15 cellular contexts compared by ENCODE assay signal in genomic region chr2:9791711-9792110, GRCh38. TPM values are rescaled to one million over a fixed set of nuclear protein-coding genes. Genes with fewer than 3 reads are reported as not detected.
A peak's percentile ranks its signal among the peaks of the same experiment; 100 is the strongest.
DNase-seq lines count a peak whose midpoint lies in the region; ATAC-seq and TF ChIP-seq lines count a peak whose summit lies in the region.
"Had no signal": no experiment of that assay in that cellular context is flagged by ENCODE, and none has a peak within 500 bp of the region (broad histone marks: within the 10 kb centered on the region; RNA-seq: fewer than 3 reads in every experiment).

No MANE protein-coding gene starts in this region.

- no peak for DNase-seq in natural killer cell treated with Interleukin-12 subunit alpha and Interleukin-12 subunit beta and Interleukin-15 and Interleukin-18, amount 100 ng/mL, for 72 hours (ENCODE audit: low spot score)
- no peak for DNase-seq in natural killer cell
- DNase-seq in heart right ventricle, result no peak
- DNase-seq in neuronal stem cell (ENCODE audit: low spot score), result no peak
- DNase-seq in PC-9, result no peak
- DNase-seq in T1000 (lab: John Stamatoyannopoulos, UW), result no peak
- DNase-seq: COR-L47, DMS153, H7, MM.1S, NCI-H1092 treated with DMSO at 0.1 percent for 48 hours, NCI-H524, Peyer's patch, SHP77 had no signal

- peaks cover 4 to 22% (median 11%) of the 10 kb centered on the region in 9 donors for H3K4me1 ChIP-seq in heart right ventricle
- H3K4me1 ChIP-seq in neuronal stem cell (ENCODE audit: control insufficient read depth in 2 of 2, insufficient read depth in 1 of 2, low read depth in 1 of 2, low read length in 2 of 2), result peaks cover 0 to 5% of the 10 kb centered on the region in 2 donors
- H3K4me1 ChIP-seq in PC-9 (replicated peaks; ENCODE audit: insufficient read depth), result peaks cover 6% of the 10 kb centered on the region
- H3K4me1 ChIP-seq: Peyer's patch had no signal

- H3K36me3 Mint-ChIP-seq in natural killer cell treated with Interleukin-12 subunit alpha and Interleukin-12 subunit beta and Interleukin-15 and Interleukin-18, amount 100 ng/mL, for 72 hours, result no peaks in the 10 kb centered on the region
- no peaks in the 10 kb centered on the region for H3K36me3 Mint-ChIP-seq in natural killer cell

- peaks cover 4% of the 10 kb centered on the region; the same call in 1 of the 2 replicates for H3F3A ChIP-seq in PC-9 (ENCODE audit: insufficient read depth, low read depth)

- no peaks in the 10 kb centered on the region for H4K20me1 ChIP-seq in PC-9 (ENCODE audit: insufficient read depth)

- H3K4ac ChIP-seq in neuronal stem cell (ENCODE audit: low read length), result no peak overlapping the region

- H4K8ac ChIP-seq in neuronal stem cell (ENCODE audit: low read depth, low read length), result no peak overlapping the region

- no peak overlapping the region for H3K14ac ChIP-seq in neuronal stem cell (ENCODE audit: low read length)

- H3K27ac ChIP-seq in heart right ventricle (peak overlapping the region in 6 of 10 donors; percentile 16 to 65 (median 45)), neuronal stem cell (replicated peaks; ENCODE audit: low read length) (no peak overlapping the region), PC-9 (no peak overlapping the region)
- H3K27ac ChIP-seq: Peyer's patch had no signal

- CTCF ChIA-PET in PC-9 (lab: Charles Lee), result no interaction called here

- peak overlapping the region; percentile 45 for H3K18ac ChIP-seq in neuronal stem cell (ENCODE audit: low read length)

- H3K27ac Mint-ChIP-seq in natural killer cell treated with Interleukin-12 subunit alpha and Interleukin-12 subunit beta and Interleukin-15 and Interleukin-18, amount 100 ng/mL, for 72 hours, result peak overlapping the region; percentile 12 to 57
- H3K27ac Mint-ChIP-seq in natural killer cell, result no peak overlapping the region

- no peak overlapping the region for H2BK120ac ChIP-seq in neuronal stem cell (ENCODE audit: low read depth, low read length)

- H2BK5ac ChIP-seq in neuronal stem cell (ENCODE audit: low read length), result no peak overlapping the region

- POLR2A ChIA-PET in PC-9 (lab: Charles Lee; ENCODE audit: unreplicated experiment), result no interaction called here

- H3K4me3 ChIP-seq in heart right ventricle (no peak overlapping the region), neuronal stem cell (ENCODE audit: low read length in 2 of 2) (no peak overlapping the region), PC-9 (no peak overlapping the region)
- H3K4me3 ChIP-seq: Peyer's patch had no signal

- H2BK12ac ChIP-seq in neuronal stem cell (ENCODE audit: low read length), result no peak overlapping the region

- H3K23ac ChIP-seq in neuronal stem cell (ENCODE audit: low read depth, low read length, poor library complexity), result peak overlapping the region; percentile 20

- no peaks in the 10 kb centered on the region for H3K79me2 ChIP-seq in PC-9 (ENCODE audit: low read depth)

- TF ChIP-seq CTCF in natural killer cell (IDR thresholded peaks at IDR 0.05) (no peak), heart right ventricle (IDR thresholded peaks at IDR 0.05) (no peak), PC-9 (conservative IDR thresholded peaks at IDR 0.05) (no peak)

- no peak overlapping the region for H2AFZ ChIP-seq in neuronal stem cell (ENCODE audit: low read length)
- no peak overlapping the region for H2AFZ ChIP-seq in PC-9

- intact Hi-C loops in natural killer cell (cut with micrococcal nuclease), result no loop called here
- intact Hi-C loops in heart right ventricle (cut with DNase I), result no loop called here
- intact Hi-C loops in PC-9 (cut with micrococcal nuclease; ENCODE audit: unreplicated experiment), result loop anchor here (10.0 kb wide), 1 partner anchor 643 kb away; no protein-coding TSS in a partner anchor

- H3K36me3 ChIP-seq in heart right ventricle (no peaks in the 10 kb centered on the region), neuronal stem cell (replicated peaks in 1 of 2; ENCODE audit: control insufficient read depth in 2 of 2, insufficient read depth in 2 of 2, low read length in 2 of 2) (no peaks in the 10 kb centered on the region), PC-9 (ENCODE audit: low read depth) (no peaks in the 10 kb centered on the region)
- H3K36me3 ChIP-seq: Peyer's patch had no signal

- H3K4me3 Mint-ChIP-seq in natural killer cell treated with Interleukin-12 subunit alpha and Interleukin-12 subunit beta and Interleukin-15 and Interleukin-18, amount 100 ng/mL, for 72 hours, result no peak overlapping the region
- H3K4me3 Mint-ChIP-seq in natural killer cell, result no peak overlapping the region

- no peaks in the 10 kb centered on the region for H3K27me3 Mint-ChIP-seq in natural killer cell treated with Interleukin-12 subunit alpha and Interleukin-12 subunit beta and Interleukin-15 and Interleukin-18, amount 100 ng/mL, for 72 hours
- no peaks in the 10 kb centered on the region for H3K27me3 Mint-ChIP-seq in natural killer cell (ENCODE audit: low read depth in 2 of 2)

- H4K91ac ChIP-seq in neuronal stem cell (ENCODE audit: low read depth, low read length, poor library complexity), result no peak overlapping the region

- no TSS peak for BruUV-seq in PC-9 (replicated peaks; lab: Mats Ljungman, UMichigan)

- H3K27me3 ChIP-seq in heart right ventricle (no peaks in the 10 kb centered on the region), neuronal stem cell (ENCODE audit: control insufficient read depth in 3 of 3, insufficient read depth in 3 of 3, low read depth in 1 of 3, low read length in 3 of 3) (peaks cover 0 to 2% (median 0%) of the 10 kb centered on the region in 3 experiments), PC-9 (ENCODE audit: insufficient read depth, low read depth) (no peaks in the 10 kb centered on the region)
- H3K27me3 ChIP-seq: Peyer's patch had no signal

- no peak overlapping the region for H3K4me2 ChIP-seq in neuronal stem cell (ENCODE audit: insufficient read depth, low read length, poor library complexity, severe bottlenecking)
- H3K4me2 ChIP-seq in PC-9, result no peak overlapping the region

- no peak overlapping the region for H2BK15ac ChIP-seq in neuronal stem cell (ENCODE audit: low read length)

- H3K4me1 Mint-ChIP-seq in natural killer cell treated with Interleukin-12 subunit alpha and Interleukin-12 subunit beta and Interleukin-15 and Interleukin-18, amount 100 ng/mL, for 72 hours (ENCODE audit: low read depth in 2 of 2), result peaks cover 0 to 16% of the 10 kb centered on the region in 2 donors
- peaks cover 6 to 13% of the 10 kb centered on the region in 2 donors for H3K4me1 Mint-ChIP-seq in natural killer cell

- no peaks in the 10 kb centered on the region for H3K9me2 ChIP-seq in PC-9 (ENCODE audit: insufficient read depth)

- 45 to 56% methylated on average over 4 of the region's 4 CpGs for WGBS in heart right ventricle, 2 donors
- WGBS in neuronal stem cell (ENCODE audit: extremely low coverage in 2 of 2, insufficient read length in 2 of 2, insufficient replicate concordance in 1 of 2), 2 donors, result no CpG with 5 or more reads among the region's 4 CpGs

- H3K9me3 Mint-ChIP-seq in natural killer cell treated with Interleukin-12 subunit alpha and Interleukin-12 subunit beta and Interleukin-15 and Interleukin-18, amount 100 ng/mL, for 72 hours, result no peaks in the 10 kb centered on the region
- no peaks in the 10 kb centered on the region for H3K9me3 Mint-ChIP-seq in natural killer cell

- H2AK5ac ChIP-seq in neuronal stem cell (ENCODE audit: low read depth, low read length), result no peak overlapping the region

- H3K9me3 ChIP-seq in heart right ventricle (peaks cover 0 to 13% (median 0%) of the 10 kb centered on the region in 11 donors), neuronal stem cell (replicated peaks in 1 of 2; ENCODE audit: control insufficient read depth in 2 of 2, insufficient read depth in 1 of 2, low read depth in 1 of 2, low read length in 2 of 2) (no peaks in the 10 kb centered on the region), PC-9 (ENCODE audit: insufficient read depth, low read depth) (peaks cover 13% of the 10 kb centered on the region; the same call in 1 of the 2 replicates)

- no peak for ATAC-seq in natural killer cell treated with Interleukin-12 subunit alpha and Interleukin-12 subunit beta and Interleukin-15 and Interleukin-18, amount 100 ng/mL, for 72 hours
- ATAC-seq in natural killer cell (no peak), heart right ventricle (peak in 6 of 8 donors; percentile 13 to 59 (median 34)), GM18502 (IDR thresholded peaks at IDR 0.05; ENCODE audit: poor library complexity, unreplicated experiment) (no peak)

- H3K79me1 ChIP-seq in neuronal stem cell (ENCODE audit: low read depth, low read length), result no peaks in the 10 kb centered on the region

- no peak overlapping the region for H3K9ac ChIP-seq in neuronal stem cell (ENCODE audit: low read depth, low read length, poor library complexity)

RNA-seq across cellular contexts. Expression of gene TAF1B, which starts 51.6 kb away (rescaled TPM):
- 10 to 100 TPM; 34.4 to 42.3 TPM for total RNA-seq in natural killer cell treated with Interleukin-12 subunit alpha and Interleukin-12 subunit beta and Interleukin-15 and Interleukin-18, amount 100 ng/mL, for 72 hours
- total RNA-seq in natural killer cell, result 10 to 100 TPM; 24.8 to 40.8 (median 26.8) TPM
- total RNA-seq in heart right ventricle, result 1 to 10 TPM; 2.4 to 7.9 (median 4.9) TPM
- 1 to 10 TPM; 1.8 to 3.0 TPM for polyA plus RNA-seq in heart right ventricle
- 20.1 TPM for polyA plus RNA-seq in neuronal stem cell (2013, experiment 1 of 2)
- 21.8 TPM for polyA plus RNA-seq in neuronal stem cell (2013, experiment 2 of 2)
- total RNA-seq in PC-9 (2021), result 23.8 and 24.8 TPM in 2 replicates

Comparison
In these comparisons a context has a peak if more than half of its experiments do, and no peak if none do; other contexts are left out.
1. H3K27ac Mint-ChIP-seq: peak in natural killer cell treated with Interleukin-12 subunit alpha and Interleukin-12 subunit beta and Interleukin-15 and Interleukin-18, amount 100 ng/mL, for 72 hours (2 of 2); none in natural killer cell (0 of 2).
2. ATAC-seq: peak in heart right ventricle (6 of 8); none in natural killer cell treated with Interleukin-12 subunit alpha and Interleukin-12 subunit beta and Interleukin-15 and Interleukin-18, amount 100 ng/mL, for 72 hours (0 of 2), natural killer cell (0 of 3) and GM18502 (single experiment).
3. H3K27ac ChIP-seq: peak in heart right ventricle (6 of 10); none in neuronal stem cell (single experiment) and PC-9 (single experiment).